Comparison of ENCODE assay signal across 12 cellular contexts in genomic region chr5:102294996-102295395, GRCh38. TPM values are rescaled to one million over a fixed set of nuclear protein-coding genes. Genes with fewer than 3 reads are reported as not detected.
DNase-seq lines count a peak whose midpoint lies in the region; ATAC-seq, FAIRE-seq and TF ChIP-seq lines count a peak whose summit lies in the region.
"Had no signal": no experiment of that assay in that cellular context is flagged by ENCODE, and none has a peak within 500 bp of the region (broad histone marks: within the 10 kb centered on the region; RNA-seq: fewer than 3 reads in every experiment).

No MANE protein-coding gene starts in this region.

- H3K27ac ChIP-seq in kidney (ENCODE audit: low read depth in 2 of 2, low read length in 2 of 2): peak overlapping the region in 1 of 2 donors; percentile 69
- no peak overlapping the region for H3K27ac ChIP-seq in upper lobe of right lung
- H3K27ac ChIP-seq: epithelial cell of prostate had no signal

- no peaks in the 10 kb centered on the region for H3K9me3 ChIP-seq in kidney (ENCODE audit: control insufficient read depth in 1 of 2, low read length in 2 of 2)
- no peaks in the 10 kb centered on the region for H3K9me3 ChIP-seq in upper lobe of right lung

- H3K27me3 ChIP-seq in upper lobe of right lung: no peaks in the 10 kb centered on the region

- POLR2A ChIA-PET in WTC11 (lab: Charles Lee): no interaction called here

- H3K4me1 ChIP-seq in kidney (ENCODE audit: control insufficient read depth in 1 of 2, insufficient read depth in 1 of 2, low read depth in 1 of 2, low read length in 2 of 2): peaks cover 0 to 6% of the 10 kb centered on the region in 2 donors
- peaks cover 16% of the 10 kb centered on the region for H3K4me1 ChIP-seq in upper lobe of right lung

- no peak overlapping the region for H3K27ac Mint-ChIP-seq in activated naive CD4-positive, alpha-beta T cell treated with anti-CD3 and anti-CD28 coated beads, Interleukin-2, amount 10 ng/mL, durations not matched to agents 7 days and 5 days
- H3K27ac Mint-ChIP-seq in WTC11: peak overlapping the region; percentile 91

- peak overlapping the region; percentile 77 for H3K4me3 Mint-ChIP-seq in activated naive CD4-positive, alpha-beta T cell treated with anti-CD3 and anti-CD28 coated beads, Interleukin-2, amount 10 ng/mL, durations not matched to agents 7 days and 5 days
- H3K4me3 Mint-ChIP-seq in WTC11: peak overlapping the region; percentile 74

- FAIRE-seq in kidney (lab: Jason Lieb, UNC): no peak

- intact Hi-C loops in kidney (cut with DNase I) (no loop called here), upper lobe of right lung (cut with DNase I) (no loop called here)

- H3K27me3 Mint-ChIP-seq in activated naive CD4-positive, alpha-beta T cell treated with anti-CD3 and anti-CD28 coated beads, Interleukin-2, amount 10 ng/mL, durations not matched to agents 7 days and 5 days: peaks cover 22% of the 10 kb centered on the region
- peaks cover 8% of the 10 kb centered on the region; the same call in 1 of the 2 replicates for H3K27me3 Mint-ChIP-seq in WTC11 (ENCODE audit: low read depth)

- TF ChIP-seq CTCF in WTC11 (IDR thresholded peaks at IDR 0.05) (no peak), kidney (IDR thresholded peaks at IDR 0.05; ENCODE audit: borderline replicate concordance, extremely low read depth, insufficient read depth) (no peak), upper lobe of right lung (IDR thresholded peaks at IDR 0.05) (no peak)

- no peaks in the 10 kb centered on the region for H3K36me3 Mint-ChIP-seq in activated naive CD4-positive, alpha-beta T cell treated with anti-CD3 and anti-CD28 coated beads, Interleukin-2, amount 10 ng/mL, durations not matched to agents 7 days and 5 days
- H3K36me3 Mint-ChIP-seq in WTC11: peaks cover 3% of the 10 kb centered on the region; the same call in 1 of the 2 replicates

- H3K36me3 ChIP-seq in kidney (ENCODE audit: control insufficient read depth in 1 of 2, insufficient read depth in 2 of 2, low read length in 2 of 2) (no peaks in the 10 kb centered on the region), upper lobe of right lung (no peaks in the 10 kb centered on the region)

- H3K9ac ChIP-seq in kidney (ENCODE audit: low read length in 2 of 2): peak overlapping the region in 1 of 2 donors; percentile 53

- peaks cover 25% of the 10 kb centered on the region for H3K4me1 Mint-ChIP-seq in activated naive CD4-positive, alpha-beta T cell treated with anti-CD3 and anti-CD28 coated beads, Interleukin-2, amount 10 ng/mL, durations not matched to agents 7 days and 5 days
- peaks cover 19% of the 10 kb centered on the region for H3K4me1 Mint-ChIP-seq in WTC11

- no peak for DNase-seq in activated naive CD4-positive, alpha-beta T cell treated with anti-CD3 and anti-CD28 coated beads, Interleukin-2, amount 10 ng/mL, durations not matched to agents 7 days and 5 days
- no peak for DNase-seq in activated naive CD4-positive, alpha-beta T cell treated with anti-CD3 and anti-CD28 coated beads, Interleukin-2, amount 50 U/mL, for 16 hours
- no peak for DNase-seq in WTC11 (ENCODE audit: low spot score)
- DNase-seq in kidney: no peak
- no peak for DNase-seq in upper lobe of right lung
- DNase-seq in SW480 (ENCODE audit: low spot score): no peak
- no peak for DNase-seq in NCI-H446 (lab: John Stamatoyannopoulos, UW)
- no peak for DNase-seq in activated CD4-positive, alpha-beta T cell treated with anti-CD3 and anti-CD28 coated beads for 48 hours
- DNase-seq: activated gamma-delta T cell treated with Interleukin-2 at 50 U/mL for 16 hours; left ventricle myocardium superior; stimulated activated CD4-positive, alpha-beta T cell treated with anti-CD3 and anti-CD28 coated beads, Interleukin-12 subunit alpha, Interleukin-12 subunit beta, amount 100 ng/mL, for 4 hours had no signal

- CTCF ChIA-PET in activated naive CD4-positive, alpha-beta T cell treated with anti-CD3 and anti-CD28 coated beads, Interleukin-2, amount 10 ng/mL, durations not matched to agents 7 days and 5 days (lab: Charles Lee): no interaction called here
- CTCF ChIA-PET in WTC11 (lab: Charles Lee): interaction anchor here (1.2 to 2.3 kb wide), 3 partner anchors 46 to 353 kb away, joined by 3 to 16 read pairs (median 10); no protein-coding TSS in a partner anchor

- no peaks in the 10 kb centered on the region for H3K9me3 Mint-ChIP-seq in activated naive CD4-positive, alpha-beta T cell treated with anti-CD3 and anti-CD28 coated beads, Interleukin-2, amount 10 ng/mL, durations not matched to agents 7 days and 5 days
- H3K9me3 Mint-ChIP-seq in WTC11: no peaks in the 10 kb centered on the region

- ATAC-seq in WTC11: no peak
- no peak for ATAC-seq in upper lobe of right lung
- ATAC-seq: left ventricle myocardium superior had no signal

- H3K4me3 ChIP-seq in kidney (ENCODE audit: low read length in 2 of 2): peak overlapping the region; percentile 80 to 92
- H3K4me3 ChIP-seq in upper lobe of right lung: peak overlapping the region; percentile 59

TF ChIP-seq in WTC11, 78 proteins besides CTCF, POLR2A, EP300 and RAD21:
- no peak for TF ChIP-seq ZNF671 (CRISPR knock-in tag; IDR thresholded peaks at IDR 0.05)
TF ChIP-seq in WTC11: peak in this region for 0.

RNA-seq across cellular contexts. Expression of gene SLCO4C1, which starts 1.1 kb away (rescaled TPM):
- total RNA-seq in WTC11 (2021): 5.4 to 6.2 TPM (median 6.0 TPM) in 3 replicates
- total RNA-seq in kidney: 35.1 TPM
- 9.0 TPM for polyA plus RNA-seq in kidney (ENCODE audit: insufficient read depth, low read depth, low replicate concordance)
- total RNA-seq in upper lobe of right lung: 36.9 TPM
